In the genomic region with DNA sequence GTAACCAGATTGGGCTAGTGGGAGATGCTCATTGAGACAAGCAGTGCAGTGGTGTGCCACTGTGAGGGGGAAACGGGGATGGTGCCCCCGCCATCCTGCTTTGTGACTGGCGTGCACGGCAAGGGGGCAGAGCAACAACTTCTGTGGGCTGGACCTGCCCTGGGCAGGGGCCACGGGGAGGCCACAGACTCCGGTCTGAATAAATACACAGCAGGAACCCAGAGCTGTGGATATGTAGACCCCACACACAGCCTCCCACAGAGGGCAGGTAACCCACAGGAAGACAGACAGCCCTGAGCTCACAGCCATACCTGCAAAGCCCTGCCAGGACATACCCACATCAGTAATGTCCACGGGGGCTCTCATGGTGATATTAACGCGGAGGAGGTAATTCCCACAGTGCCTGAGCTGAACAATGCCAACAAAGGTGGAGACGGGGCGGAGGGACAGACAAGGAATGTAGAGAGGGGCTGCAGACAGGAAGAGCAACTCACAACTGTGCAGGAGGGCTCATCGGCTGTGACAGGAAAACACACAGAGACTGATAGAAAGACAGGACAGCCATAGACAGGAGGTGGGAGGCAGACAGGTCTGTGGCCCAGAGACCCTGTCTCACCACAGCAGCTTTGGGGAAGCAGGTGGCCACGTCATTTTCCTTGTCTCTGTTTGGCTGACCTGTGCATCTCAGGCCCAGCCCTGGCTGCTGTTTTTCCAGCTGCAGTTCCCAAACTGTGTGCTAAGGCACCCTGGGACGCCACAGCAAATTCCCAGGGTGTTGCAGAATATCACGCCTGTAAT, we compare ENCODE assay signal across 16 cellular contexts. TPM values are rescaled to one million over a fixed set of nuclear protein-coding genes. Genes with fewer than 3 reads are reported as not detected.
DNase-seq lines count a peak whose midpoint lies in the region; ATAC-seq and TF ChIP-seq lines count a peak whose summit lies in the region.
"Had no signal": no experiment of that assay in that cellular context is flagged by ENCODE, and none has a peak within 500 bp of the region (broad histone marks: within the 10 kb centered on the region; RNA-seq: fewer than 3 reads in every experiment).

No MANE protein-coding gene starts in this region.

- intact Hi-C loops in upper lobe of right lung (cut with DNase I) = no loop called here

- H3K9me3 ChIP-seq in osteoblast (ENCODE audit: low read depth, low read length) = no peaks in the 10 kb centered on the region
- peaks cover 3% of the 10 kb centered on the region for H3K9me3 ChIP-seq in upper lobe of right lung

- H4K20me1 ChIP-seq in osteoblast (ENCODE audit: insufficient read depth, low read length) = no peaks in the 10 kb centered on the region

- no peak overlapping the region for H2AFZ ChIP-seq in osteoblast (ENCODE audit: low read length)

- H3K4me2 ChIP-seq in osteoblast (ENCODE audit: insufficient read depth, low read length) = no peak overlapping the region

- peaks cover 3% of the 10 kb centered on the region for H3K9me3 Mint-ChIP-seq in activated naive CD8-positive, alpha-beta T cell treated with anti-CD3 and anti-CD28 coated beads, Interleukin-2, amount 10 ng/mL, durations not matched to agents 7 days and 5 days
- peaks cover 12% of the 10 kb centered on the region for H3K9me3 Mint-ChIP-seq in activated naive CD8-positive, alpha-beta T cell treated with anti-CD3 and anti-CD28 coated beads, Interleukin-2, amount 50 U/mL, for 24 hours

- H3K36me3 ChIP-seq in osteoblast (ENCODE audit: insufficient read depth, low read length) = no peaks in the 10 kb centered on the region
- H3K36me3 ChIP-seq in upper lobe of right lung = no peaks in the 10 kb centered on the region

- H3K4me3 ChIP-seq in osteoblast (ENCODE audit: insufficient read depth, low read length) = no peak overlapping the region
- no peak overlapping the region for H3K4me3 ChIP-seq in upper lobe of right lung

- ATAC-seq in activated naive CD8-positive, alpha-beta T cell treated with anti-CD3 and anti-CD28 coated beads, Interleukin-2, amount 10 ng/mL, durations not matched to agents 7 days and 5 days (ENCODE audit: low read depth) = no peak
- no peak for ATAC-seq in activated naive CD8-positive, alpha-beta T cell treated with anti-CD3 and anti-CD28 coated beads, Interleukin-2, amount 50 U/mL, for 24 hours
- ATAC-seq in upper lobe of right lung (no peak), HG02759 (IDR thresholded peaks at IDR 0.05; ENCODE audit: unreplicated experiment) (no peak)

- H3K27me3 ChIP-seq in osteoblast (ENCODE audit: insufficient read depth, low read length) (peaks cover 42% of the 10 kb centered on the region), upper lobe of right lung (peaks cover 43% of the 10 kb centered on the region)

- no peaks in the 10 kb centered on the region for H3K4me1 Mint-ChIP-seq in activated naive CD8-positive, alpha-beta T cell treated with anti-CD3 and anti-CD28 coated beads, Interleukin-2, amount 10 ng/mL, durations not matched to agents 7 days and 5 days
- H3K4me1 Mint-ChIP-seq in activated naive CD8-positive, alpha-beta T cell treated with anti-CD3 and anti-CD28 coated beads, Interleukin-2, amount 50 U/mL, for 24 hours = no peaks in the 10 kb centered on the region

- POLR2A ChIA-PET in activated naive CD8-positive, alpha-beta T cell treated with anti-CD3 and anti-CD28 coated beads, Interleukin-2, amount 10 ng/mL, durations not matched to agents 7 days and 5 days (lab: Charles Lee) = no interaction called here

- H3K4me3 Mint-ChIP-seq in activated naive CD8-positive, alpha-beta T cell treated with anti-CD3 and anti-CD28 coated beads, Interleukin-2, amount 10 ng/mL, durations not matched to agents 7 days and 5 days = no peak overlapping the region
- H3K4me3 Mint-ChIP-seq in activated naive CD8-positive, alpha-beta T cell treated with anti-CD3 and anti-CD28 coated beads, Interleukin-2, amount 50 U/mL, for 24 hours = no peak overlapping the region
- H3K4me3 Mint-ChIP-seq: CD8-positive, alpha-beta memory T cell had no signal

- DNase-seq in activated naive CD8-positive, alpha-beta T cell treated with anti-CD3 and anti-CD28 coated beads, Interleukin-2, amount 10 ng/mL, durations not matched to agents 7 days and 5 days = peak; percentile 23
- no peak for DNase-seq in activated naive CD8-positive, alpha-beta T cell treated with anti-CD3 and anti-CD28 coated beads, Interleukin-2, amount 50 U/mL, for 24 hours
- DNase-seq in HuH-7 (ENCODE audit: low spot score) (peak; percentile 6), osteoblast (ENCODE audit: insufficient read length, low spot score, missing footprints) (peak; percentile 83), upper lobe of right lung (peak; percentile 37), AG20443 (ENCODE audit: low spot score) (no peak), dedifferentiated amniotic fluid mesenchymal stem cell (ENCODE audit: extremely low spot score) (no peak)
- DNase-seq: CD8-positive, alpha-beta memory T cell; GF-D8; KG1; NCI-H1048; NCI-H146; NCI-H345; NCI-H69 had no signal

- TF ChIP-seq CTCF in osteoblast (IDR thresholded peaks at IDR 0.05; ENCODE audit: extremely low read depth, low read depth, low read length) (no peak), upper lobe of right lung (IDR thresholded peaks at IDR 0.05) (no peak)

- no peaks in the 10 kb centered on the region for H3K36me3 Mint-ChIP-seq in activated naive CD8-positive, alpha-beta T cell treated with anti-CD3 and anti-CD28 coated beads, Interleukin-2, amount 10 ng/mL, durations not matched to agents 7 days and 5 days
- no peaks in the 10 kb centered on the region for H3K36me3 Mint-ChIP-seq in activated naive CD8-positive, alpha-beta T cell treated with anti-CD3 and anti-CD28 coated beads, Interleukin-2, amount 50 U/mL, for 24 hours (ENCODE audit: low read depth)
- H3K36me3 Mint-ChIP-seq: CD8-positive, alpha-beta memory T cell had no signal

- no peaks in the 10 kb centered on the region for H3K79me2 ChIP-seq in osteoblast (ENCODE audit: insufficient read depth, low read length)

- H3K4me1 ChIP-seq in osteoblast (ENCODE audit: insufficient read depth, low read length) (no peaks in the 10 kb centered on the region), upper lobe of right lung (no peaks in the 10 kb centered on the region)

- H3K27me3 Mint-ChIP-seq in activated naive CD8-positive, alpha-beta T cell treated with anti-CD3 and anti-CD28 coated beads, Interleukin-2, amount 10 ng/mL, durations not matched to agents 7 days and 5 days = peaks cover 43% of the 10 kb centered on the region
- H3K27me3 Mint-ChIP-seq in activated naive CD8-positive, alpha-beta T cell treated with anti-CD3 and anti-CD28 coated beads, Interleukin-2, amount 50 U/mL, for 24 hours = peaks cover 44% of the 10 kb centered on the region

- H3K27ac ChIP-seq in osteoblast (ENCODE audit: low read depth, low read length) (no peak overlapping the region), upper lobe of right lung (no peak overlapping the region)

- H3K27ac Mint-ChIP-seq in activated naive CD8-positive, alpha-beta T cell treated with anti-CD3 and anti-CD28 coated beads, Interleukin-2, amount 10 ng/mL, durations not matched to agents 7 days and 5 days = no peak overlapping the region
- H3K27ac Mint-ChIP-seq in activated naive CD8-positive, alpha-beta T cell treated with anti-CD3 and anti-CD28 coated beads, Interleukin-2, amount 50 U/mL, for 24 hours = no peak overlapping the region

RNA-seq across cellular contexts. Expression of gene WNT3A, which starts 4.9 kb away (rescaled TPM):
- total RNA-seq in activated naive CD8-positive, alpha-beta T cell treated with anti-CD3 and anti-CD28 coated beads, Interleukin-2, amount 10 ng/mL, durations not matched to agents 7 days and 5 days = not detected
- not detected in 2 replicates for total RNA-seq in osteoblast
- 10.1 TPM for total RNA-seq in upper lobe of right lung
- total RNA-seq: CD8-positive, alpha-beta memory T cell; M059J had no signal

RNA-seq across cellular contexts. Expression of gene WNT9A, which starts 54.2 kb away (rescaled TPM):
- under 1 TPM; 0.08 to 0.09 TPM for total RNA-seq in activated naive CD8-positive, alpha-beta T cell treated with anti-CD3 and anti-CD28 coated beads, Interleukin-2, amount 10 ng/mL, durations not matched to agents 7 days and 5 days
- total RNA-seq in osteoblast = 0.36 and 0.88 TPM in 2 replicates
- total RNA-seq in upper lobe of right lung = 10.2 TPM

Comparison
In these comparisons a context has a peak if more than half of its experiments do, and no peak if none do; other contexts are left out.
1. DNase-seq: peak in activated naive CD8-positive, alpha-beta T cell treated with anti-CD3 and anti-CD28 coated beads, Interleukin-2, amount 10 ng/mL, durations not matched to agents 7 days and 5 days (single experiment), HuH-7 (single experiment), osteoblast (single experiment) and upper lobe of right lung (single experiment); none in activated naive CD8-positive, alpha-beta T cell treated with anti-CD3 and anti-CD28 coated beads, Interleukin-2, amount 50 U/mL, for 24 hours (single experiment), AG20443 (single experiment) and dedifferentiated amniotic fluid mesenchymal stem cell (single experiment).
2. RNA of gene WNT3A, which starts 4.9 kb away (total RNA-seq): 10.1 TPM in upper lobe of right lung (single experiment); not detected in activated naive CD8-positive, alpha-beta T cell treated with anti-CD3 and anti-CD28 coated beads, Interleukin-2, amount 10 ng/mL, durations not matched to agents 7 days and 5 days and not detected in osteoblast; every median in the first group is over 10 times any median in the second.